ENCODE assay signal across 23 cellular contexts in the genomic region with DNA sequence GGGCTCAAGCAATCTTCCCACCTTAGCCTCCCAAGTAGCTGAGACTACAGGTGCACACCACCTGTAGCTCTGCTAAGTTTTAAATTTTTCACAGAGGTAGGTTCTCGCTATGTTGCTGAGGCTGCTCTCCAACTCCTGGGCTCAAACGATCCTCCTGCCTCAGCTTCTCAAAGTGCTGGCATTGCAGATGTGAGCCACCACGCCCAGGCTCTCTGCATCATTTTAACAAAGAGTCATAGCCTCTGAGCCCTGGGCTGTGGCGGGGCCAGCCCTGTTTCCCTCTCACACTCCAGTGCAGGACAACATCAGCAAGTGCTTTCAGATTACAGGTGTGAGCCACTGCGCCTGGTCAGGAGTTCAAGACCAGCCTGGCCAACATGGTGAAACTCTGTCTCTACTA.
A peak's percentile ranks its signal among the peaks of the same experiment; 100 is the strongest.
DNase-seq lines count a peak whose midpoint lies in the region; ATAC-seq and TF ChIP-seq lines count a peak whose summit lies in the region.
"Had no signal": no experiment of that assay in that cellular context is flagged by ENCODE, and none has a peak within 500 bp of the region (broad histone marks: within the 10 kb centered on the region; RNA-seq: fewer than 3 reads in every experiment).

No MANE protein-coding gene starts in this region.

- no peak overlapping the region for H3K56ac ChIP-seq in H9 (ENCODE audit: insufficient read length, low read depth, low read length)

- ATAC-seq in lower lobe of right lung, result no peak
- ATAC-seq: A549, psoas muscle had no signal

- H3T11ph ChIP-seq in H9 (ENCODE audit: low read length), result no peak overlapping the region

- H2BK12ac ChIP-seq in H9 (ENCODE audit: insufficient read length, low read depth, low read length), result no peak overlapping the region

- H2BK20ac ChIP-seq in H9 (ENCODE audit: low read depth, low read length, poor library complexity, severe bottlenecking), result no peak overlapping the region

- H4K20me1 ChIP-seq in H9 (ENCODE audit: control insufficient read depth, insufficient read depth, insufficient read length), result no peaks in the 10 kb centered on the region

- no peak overlapping the region for H4K5ac ChIP-seq in H9 (ENCODE audit: insufficient read length, low read depth, low read length)

- peaks cover 4% of the 10 kb centered on the region for H3K27me3 Mint-ChIP-seq in activated CD4-positive, alpha-beta T cell treated with anti-CD3 and anti-CD28 coated beads, Interleukin-2, amount 10 ng/mL, durations not matched to agents 7 days and 5 days
- no peaks in the 10 kb centered on the region for H3K27me3 Mint-ChIP-seq in H9 (ENCODE audit: low read depth)
- peaks cover 3% of the 10 kb centered on the region for H3K27me3 Mint-ChIP-seq in dendritic cell treated with granulocyte-macrophage colony-stimulating factor and Interleukin-4, amounts not matched to agents 40 ng/mL and 50 ng/mL, for 4 days

- no peak overlapping the region for H3K23ac ChIP-seq in H9 (ENCODE audit: insufficient read length, low read depth, low read length)

- H3K4me3 Mint-ChIP-seq in activated CD4-positive, alpha-beta T cell treated with anti-CD3 and anti-CD28 coated beads, Interleukin-2, amount 10 ng/mL, durations not matched to agents 7 days and 5 days, result no peak overlapping the region
- no peak overlapping the region for H3K4me3 Mint-ChIP-seq in H9
- peak overlapping the region; percentile 44 for H3K4me3 Mint-ChIP-seq in dendritic cell treated with granulocyte-macrophage colony-stimulating factor and Interleukin-4, amounts not matched to agents 40 ng/mL and 50 ng/mL, for 4 days

- no peaks in the 10 kb centered on the region for H3K79me2 ChIP-seq in H9 (ENCODE audit: insufficient read depth, low read length)

- H3K4me3 ChIP-seq in SJCRH30 (no peak overlapping the region), lower lobe of right lung (no peak overlapping the region)
- H3K4me3 ChIP-seq: A549, dorsolateral prefrontal cortex, lung, Peyer's patch, psoas muscle had no signal

- intact Hi-C loops in dendritic cell treated with granulocyte-macrophage colony-stimulating factor and Interleukin-4, amounts not matched to agents 40 ng/mL and 50 ng/mL, for 4 days (cut with micrococcal nuclease), result no loop called here
- intact Hi-C loops in posterior vena cava (cut with DNase I), result no loop called here
- intact Hi-C loops in lower lobe of right lung (cut with DNase I), result no loop called here

- no peak overlapping the region for H2BK5ac ChIP-seq in H9 (ENCODE audit: insufficient read length, low read length)

- no peak overlapping the region for H4K91ac ChIP-seq in H9 (ENCODE audit: insufficient read length, low read depth, low read length)

- H3K36me3 Mint-ChIP-seq in activated CD4-positive, alpha-beta T cell treated with anti-CD3 and anti-CD28 coated beads, Interleukin-2, amount 10 ng/mL, durations not matched to agents 7 days and 5 days (ENCODE audit: low read depth), result no peaks in the 10 kb centered on the region
- peaks cover 1 to 15% (median 4%) of the 10 kb centered on the region in 3 experiments; a peak in 5 of 7 replicates for H3K36me3 Mint-ChIP-seq in H9 (ENCODE audit: insufficient read depth in 1 of 3, low read depth in 3 of 3)
- H3K36me3 Mint-ChIP-seq in dendritic cell treated with granulocyte-macrophage colony-stimulating factor and Interleukin-4, amounts not matched to agents 40 ng/mL and 50 ng/mL, for 4 days (ENCODE audit: low read depth), result no peaks in the 10 kb centered on the region

- no peaks in the 10 kb centered on the region for H3K79me1 ChIP-seq in H9 (ENCODE audit: insufficient read depth, low read depth, low read length, poor library complexity, severe bottlenecking)

- H2AFZ ChIP-seq in H9 (ENCODE audit: low read length), result no peak overlapping the region

- no peak overlapping the region for H3K14ac ChIP-seq in H9 (ENCODE audit: insufficient read depth, low read length)

- no peak overlapping the region for H3K27ac ChIP-seq in H9 (ENCODE audit: insufficient read length, low read depth, low read length)
- no peak overlapping the region for H3K27ac ChIP-seq in SJCRH30
- no peak overlapping the region for H3K27ac ChIP-seq in lower lobe of right lung
- H3K27ac ChIP-seq: A549, dorsolateral prefrontal cortex, neutrophil, Peyer's patch, psoas muscle had no signal

- no peak overlapping the region for H2BK120ac ChIP-seq in H9 (ENCODE audit: low read depth, low read length, poor library complexity, severe bottlenecking)

- H2AK5ac ChIP-seq in H9 (ENCODE audit: insufficient read length, low read length), result no peak overlapping the region

- no peak overlapping the region for H3K18ac ChIP-seq in H9 (ENCODE audit: insufficient read length, low read depth, low read length)

- no peaks in the 10 kb centered on the region for H3K9me3 Mint-ChIP-seq in activated CD4-positive, alpha-beta T cell treated with anti-CD3 and anti-CD28 coated beads, Interleukin-2, amount 10 ng/mL, durations not matched to agents 7 days and 5 days
- H3K9me3 Mint-ChIP-seq in H9, result no peaks in the 10 kb centered on the region
- H3K9me3 Mint-ChIP-seq in dendritic cell treated with granulocyte-macrophage colony-stimulating factor and Interleukin-4, amounts not matched to agents 40 ng/mL and 50 ng/mL, for 4 days, result no peaks in the 10 kb centered on the region

- H2BK15ac ChIP-seq in H9 (ENCODE audit: low read depth, low read length), result no peak overlapping the region

- H3K9me3 ChIP-seq in H9 (ENCODE audit: control insufficient read depth, low read depth, low read length), result no peaks in the 10 kb centered on the region
- H3K9me3 ChIP-seq in SJCRH30 (replicated peaks), result no peaks in the 10 kb centered on the region
- no peaks in the 10 kb centered on the region for H3K9me3 ChIP-seq in lower lobe of right lung
- H3K9me3 ChIP-seq: A549, neutrophil, Peyer's patch, psoas muscle had no signal

- CTCF ChIA-PET in activated CD4-positive, alpha-beta T cell treated with anti-CD3 and anti-CD28 coated beads, Interleukin-2, amount 10 ng/mL, durations not matched to agents 7 days and 5 days (lab: Charles Lee), result no interaction called here

- no peak for TF ChIP-seq CTCF in H9 (conservative IDR thresholded peaks at IDR 0.05)
- no peak for TF ChIP-seq CTCF in lower lobe of right lung (IDR thresholded peaks at IDR 0.05)

- peaks cover 14% of the 10 kb centered on the region for H3K4me1 Mint-ChIP-seq in activated CD4-positive, alpha-beta T cell treated with anti-CD3 and anti-CD28 coated beads, Interleukin-2, amount 10 ng/mL, durations not matched to agents 7 days and 5 days
- H3K4me1 Mint-ChIP-seq in H9, result peaks cover 11 to 41% of the 10 kb centered on the region in 2 experiments
- peaks cover 15% of the 10 kb centered on the region for H3K4me1 Mint-ChIP-seq in dendritic cell treated with granulocyte-macrophage colony-stimulating factor and Interleukin-4, amounts not matched to agents 40 ng/mL and 50 ng/mL, for 4 days (ENCODE audit: low read depth)

- no peak overlapping the region for H3K4me2 ChIP-seq in H9 (ENCODE audit: insufficient read depth, insufficient read length, low read length)
- H3K4me2 ChIP-seq: A549 had no signal

- H3K36me3 ChIP-seq in SJCRH30 (no peaks in the 10 kb centered on the region), lower lobe of right lung (no peaks in the 10 kb centered on the region)
- H3K36me3 ChIP-seq: neutrophil, Peyer's patch had no signal

- no peak overlapping the region for H4K8ac ChIP-seq in H9 (replicated peaks; ENCODE audit: insufficient read length, low read depth, low read length)

- no CpG with 5 or more reads among the region's 5 CpGs for WGBS in H9 (ENCODE audit: extremely low coverage, insufficient read length, low lambda C conversion rate)

- H3K27me3 ChIP-seq in H9 (ENCODE audit: insufficient read depth, low read length) (no peaks in the 10 kb centered on the region), SJCRH30 (peaks cover 6% of the 10 kb centered on the region; the same call in 1 of the 2 replicates), lower lobe of right lung (ENCODE audit: low read depth) (no peaks in the 10 kb centered on the region)
- H3K27me3 ChIP-seq: dorsolateral prefrontal cortex, neutrophil, Peyer's patch had no signal

- H3K23me2 ChIP-seq in H9 (ENCODE audit: insufficient read length, low read depth, low read length, poor library complexity, severe bottlenecking), result no peaks in the 10 kb centered on the region

- no peak overlapping the region for H3K9ac ChIP-seq in H9 (ENCODE audit: extremely low read depth, insufficient read length, low read length)

- no peak overlapping the region for H3K4ac ChIP-seq in H9 (ENCODE audit: low read depth, low read length)

- H3K27ac Mint-ChIP-seq in activated CD4-positive, alpha-beta T cell treated with anti-CD3 and anti-CD28 coated beads, Interleukin-2, amount 10 ng/mL, durations not matched to agents 7 days and 5 days, result peak overlapping the region; percentile 84
- H3K27ac Mint-ChIP-seq in H9, result peak overlapping the region in 2 of 3 experiments; percentile 39 to 56; a peak in 3 of 7 replicates
- H3K27ac Mint-ChIP-seq in dendritic cell treated with granulocyte-macrophage colony-stimulating factor and Interleukin-4, amounts not matched to agents 40 ng/mL and 50 ng/mL, for 4 days, result no peak overlapping the region

- H3K4me1 ChIP-seq in H9 (ENCODE audit: insufficient read depth, low read length), result peaks cover 3% of the 10 kb centered on the region; the same call in 1 of the 2 replicates
- no peaks in the 10 kb centered on the region for H3K4me1 ChIP-seq in SJCRH30
- H3K4me1 ChIP-seq in lower lobe of right lung, result no peaks in the 10 kb centered on the region
- H3K4me1 ChIP-seq: A549, Peyer's patch, psoas muscle had no signal

- POLR2A ChIA-PET in activated CD4-positive, alpha-beta T cell treated with anti-CD3 and anti-CD28 coated beads, Interleukin-2, amount 10 ng/mL, durations not matched to agents 7 days and 5 days (lab: Charles Lee), result no interaction called here

- DNase-seq in activated CD4-positive, alpha-beta T cell treated with anti-CD3 and anti-CD28 coated beads, Interleukin-2, amount 10 ng/mL, durations not matched to agents 7 days and 5 days, result no peak
- DNase-seq in activated CD4-positive, alpha-beta T cell treated with anti-CD3 and anti-CD28 coated beads, Interleukin-2, amount 50 U/mL, for 4 hours, result no peak
- no peak for DNase-seq in H9
- peak; percentile 38 for DNase-seq in posterior vena cava (ENCODE audit: low spot score)
- no peak for DNase-seq in SJCRH30
- no peak for DNase-seq in lower lobe of right lung
- DNase-seq in NCI-H2029 treated with DMSO at 0.1 percent for 48 hours (lab: John Stamatoyannopoulos, UW), result no peak
- DNase-seq: activated naive CD4-positive, alpha-beta T cell treated with anti-CD3 and anti-CD28 coated beads, Interleukin-2, amount 50 U/mL, for 16 hours; activated T-cell treated with anti-CD3 and anti-CD28 coated beads, Interleukin-2, amount 50 U/mL, for 1 hour; central memory CD4-positive, alpha-beta T cell; COR-L47; DMS79; dorsolateral prefrontal cortex; glutamatergic neuron; NCI-H1694; NCI-H2171; NCI-H510A treated with DMSO at 0.1 percent for 48 hours; Peyer's patch; psoas muscle had no signal
